11 cellular contexts compared by ENCODE assay signal in genomic region chr1:3186526-3186921, GRCh38.
A peak's percentile ranks its signal among the peaks of the same experiment; 100 is the strongest.
DNase-seq lines count a peak whose midpoint lies in the region; ATAC-seq and TF ChIP-seq lines count a peak whose summit lies in the region.
"Had no signal": no experiment of that assay in that cellular context is flagged by ENCODE, and none has a peak within 500 bp of the region (broad histone marks: within the 10 kb centered on the region; RNA-seq: fewer than 3 reads in every experiment).

No MANE protein-coding gene starts in this region.

- no peaks in the 10 kb centered on the region for H3K27me3 Mint-ChIP-seq in progenitor cell of endocrine pancreas

- H3K9me3 ChIP-seq in RWPE2 (ENCODE audit: severe bottlenecking) (no peaks in the 10 kb centered on the region), heart right ventricle (no peaks in the 10 kb centered on the region)

- no peak overlapping the region for H3K4me3 ChIP-seq in RWPE2 (ENCODE audit: severe bottlenecking)
- peak overlapping the region in 1 of 10 donors; percentile 7 for H3K4me3 ChIP-seq in heart right ventricle
- H3K4me3 ChIP-seq: spleen had no signal

- ATAC-seq in RWPE2 (ENCODE audit: low read depth): peak; percentile 29; the same call in 1 of the 3 replicates
- ATAC-seq in heart right ventricle: peak; percentile 56 to 93 (median 84)
- no peak for ATAC-seq in SK-N-SH treated with all-trans-retinoic acid at 6 μM for 48 hours

- DNase-seq in RWPE2 (ENCODE audit: low spot score): no peak
- peak; percentile 67 to 91 for DNase-seq in heart right ventricle
- no peak for DNase-seq in progenitor cell of endocrine pancreas (ENCODE audit: low spot score, unreplicated experiment)
- no peak for DNase-seq in kidney glomerular epithelial cell (lab: John Stamatoyannopoulos, UW)
- DNase-seq in stimulated activated naive CD4-positive, alpha-beta T cell treated with Interleukin-2 at 50 U/mL for 16 hours (lab: John Stamatoyannopoulos, UW): no peak
- DNase-seq in DMS53 (lab: John Stamatoyannopoulos, UW): no peak
- DNase-seq: NCI-H187 treated with DMSO at 0.1 percent for 48 hours, spleen, substantia nigra had no signal

- H3K36me3 ChIP-seq in RWPE2 (ENCODE audit: low read depth): no peaks in the 10 kb centered on the region
- H3K36me3 ChIP-seq in heart right ventricle: no peaks in the 10 kb centered on the region
- H3K36me3 ChIP-seq: spleen had no signal

- H3K9me3 Mint-ChIP-seq in progenitor cell of endocrine pancreas (ENCODE audit: low read depth): no peaks in the 10 kb centered on the region

- 15 to 20% methylated on average over 22 of the region's 22 CpGs for WGBS in heart right ventricle, 2 donors

- peaks cover 2% of the 10 kb centered on the region for H3K36me3 Mint-ChIP-seq in progenitor cell of endocrine pancreas (ENCODE audit: insufficient read depth)

- no peak for TF ChIP-seq CTCF in C4-2B (conservative IDR thresholded peaks at IDR 0.05)
- no peak for TF ChIP-seq CTCF in RWPE2 (IDR thresholded peaks at IDR 0.05; ENCODE audit: poor library complexity, severe bottlenecking)
- TF ChIP-seq CTCF in heart right ventricle (IDR thresholded peaks at IDR 0.05): no peak
- no peak for TF ChIP-seq CTCF in progenitor cell of endocrine pancreas (IDR thresholded peaks at IDR 0.05; ENCODE audit: unreplicated experiment)

- peak overlapping the region; percentile 78 for H3K27ac Mint-ChIP-seq in progenitor cell of endocrine pancreas

- no peak overlapping the region for H3K4me3 Mint-ChIP-seq in progenitor cell of endocrine pancreas (ENCODE audit: low read depth)

- peaks cover 74% of the 10 kb centered on the region for H3K4me1 Mint-ChIP-seq in progenitor cell of endocrine pancreas (ENCODE audit: low read depth)

- H3K27ac ChIP-seq in C4-2B (peak overlapping the region; percentile 56), RWPE2 (ENCODE audit: poor library complexity, severe bottlenecking) (no peak overlapping the region), heart right ventricle (peak overlapping the region; percentile 52 to 90 (median 80))

- no peaks in the 10 kb centered on the region for H3K4me1 ChIP-seq in RWPE2 (ENCODE audit: insufficient read depth, poor library complexity, severe bottlenecking)
- peaks cover 19 to 57% (median 31%) of the 10 kb centered on the region in 9 donors for H3K4me1 ChIP-seq in heart right ventricle
- H3K4me1 ChIP-seq: spleen had no signal

- H3K27me3 ChIP-seq in RWPE2 (ENCODE audit: insufficient read depth, poor library complexity, severe bottlenecking) (no peaks in the 10 kb centered on the region), heart right ventricle (peaks cover 0 to 28% (median 0%) of the 10 kb centered on the region in 7 donors)

- intact Hi-C loops in heart right ventricle (cut with DNase I): loop anchor here in 1 of 10 donors (10.0 kb wide), 1 partner anchor 112 kb away; no protein-coding TSS in a partner anchor

TF ChIP-seq in SK-N-SH treated with all-trans-retinoic acid at 6 μM for 48 hours, 23 proteins besides CTCF, POLR2A, EP300 and RAD21:
- TF ChIP-seq TOX (CRISPR knock-in tag; IDR thresholded peaks at IDR 0.05; ENCODE audit: borderline replicate concordance) (no peak), TCF4 (CRISPR knock-in tag; IDR thresholded peaks at IDR 0.05; ENCODE audit: borderline replicate concordance) (no peak)

Comparison
In these comparisons a context has a peak if more than half of its experiments do, and no peak if none do; other contexts are left out.
1. DNase-seq: peak in heart right ventricle (2 of 2); none in RWPE2 (single experiment), progenitor cell of endocrine pancreas (single experiment), kidney glomerular epithelial cell (single experiment), stimulated activated naive CD4-positive, alpha-beta T cell treated with Interleukin-2 at 50 U/mL for 16 hours (single experiment) and DMS53 (single experiment).